In genomic region chr10:128078136-128078969, GRCh38 we compare ENCODE assay signal across 1 cellular context.
A peak's percentile ranks its signal among the peaks of the same experiment; 100 is the strongest.
TF ChIP-seq lines count a peak whose summit lies in the region.

No MANE protein-coding gene starts in this region.

TF ChIP-seq in GM12878, 131 proteins besides CTCF, POLR2A, EP300 and RAD21 (continued from another document):
- TF ChIP-seq ZNF592 (IDR thresholded peaks at IDR 0.05) (no peak), IRF3 (IDR thresholded peaks at IDR 0.05) (no peak), RCOR1 (conservative IDR thresholded peaks at IDR 0.05; ENCODE audit: low read depth, low read length) (no peak), ZZZ3 (IDR thresholded peaks at IDR 0.05; ENCODE audit: control insufficient read depth, insufficient read length, low read depth) (no peak), YY1 (IDR thresholded peaks at IDR 0.05; ENCODE audit: low read depth, low read length) (0 out of 2 replicates have a peak, but pooled peaks have one; percentile 17), SP1 (IDR thresholded peaks at IDR 0.05; ENCODE audit: low read depth, low read length) (no peak), BCL3 (IDR thresholded peaks at IDR 0.05; ENCODE audit: borderline replicate concordance, insufficient read depth, low read depth, low read length, poor library complexity, severe bottlenecking) (no peak), PBX3 (IDR thresholded peaks at IDR 0.05; ENCODE audit: insufficient replicate concordance, low read depth, low read length) (no peak), NFYA (IDR thresholded peaks at IDR 0.05; ENCODE audit: borderline replicate concordance, low read depth, low read length) (no peak), HSF1 (IDR thresholded peaks at IDR 0.05; ENCODE audit: low read depth, low read length) (no peak), MXI1 (IDR thresholded peaks at IDR 0.05; ENCODE audit: low read depth, low read length) (no peak), SMC3 (IDR thresholded peaks at IDR 0.05; ENCODE audit: borderline replicate concordance, low read length) (peak; percentile 84), IKZF1 (conservative IDR thresholded peaks at IDR 0.05) (0 out of 2 replicates have a peak, but pooled peaks have one; percentile 21), CEBPZ (IDR thresholded peaks at IDR 0.05; ENCODE audit: low read depth, low read length) (no peak), E2F4 (IDR thresholded peaks at IDR 0.05; ENCODE audit: low read depth, low read length) (no peak), BHLHE40 (IDR thresholded peaks at IDR 0.05; ENCODE audit: borderline replicate concordance in 1 of 2, low read depth in 2 of 2, low read length in 1 of 2) (no peak), FOXM1 (IDR thresholded peaks at IDR 0.05; ENCODE audit: low read depth, low read length) (no peak), RAD51 (IDR thresholded peaks at IDR 0.05) (no peak), EGR1 (IDR thresholded peaks at IDR 0.05; ENCODE audit: borderline replicate concordance in 1 of 2, low read depth in 2 of 2, low read length in 2 of 2) (no peak), MEF2A (IDR thresholded peaks at IDR 0.05; ENCODE audit: insufficient read depth, low read depth, low read length) (no peak), NR2C1 (IDR thresholded peaks at IDR 0.05) (no peak), E4F1 (IDR thresholded peaks at IDR 0.05; ENCODE audit: borderline replicate concordance, partially characterized antibody) (no peak), PML (IDR thresholded peaks at IDR 0.05; ENCODE audit: low read length) (no peak), MTA3 (IDR thresholded peaks at IDR 0.05; ENCODE audit: borderline replicate concordance, low read length) (no peak)
